In genomic region chr19:11256189-11256588, GRCh38 we compare ENCODE assay signal across 18 cellular contexts. TPM values are rescaled to one million over a fixed set of nuclear protein-coding genes. Genes with fewer than 3 reads are reported as not detected.
DNase-seq lines count a peak whose midpoint lies in the region; ATAC-seq and TF ChIP-seq lines count a peak whose summit lies in the region.
"Had no signal": no experiment of that assay in that cellular context is flagged by ENCODE, and none has a peak within 500 bp of the region (broad histone marks: within the 10 kb centered on the region; RNA-seq: fewer than 3 reads in every experiment).

No MANE protein-coding gene starts in this region.

- no peak overlapping the region for H4K12ac ChIP-seq in trophoblast cell (ENCODE audit: low read depth, low read length)

- H3K79me1 ChIP-seq in trophoblast cell (ENCODE audit: low read length) = no peaks in the 10 kb centered on the region

- H3K27ac ChIP-seq in HEK293 (ENCODE audit: extremely low read depth, low read depth, low read length) = no peak overlapping the region
- peak overlapping the region; percentile 9 for H3K27ac ChIP-seq in colonic mucosa
- H3K27ac ChIP-seq in psoas muscle = peak overlapping the region; percentile 41
- no peak overlapping the region for H3K27ac ChIP-seq in trophoblast cell (ENCODE audit: low read depth, low read length)
- H3K27ac ChIP-seq: HL-60 had no signal

- H2BK12ac ChIP-seq in trophoblast cell (ENCODE audit: low read length) = no peak overlapping the region

- CTCF ChIA-PET in HEK293 (lab: Yijun Ruan, JAX) = interaction anchor here (0.6 to 1.1 kb wide), 5 partner anchors 12 to 185 kb away, joined by 3 read pairs; partner anchors contain the start of genes CCDC159 and TMEM205

- no peak overlapping the region for H3K4ac ChIP-seq in trophoblast cell (ENCODE audit: low read depth, low read length)

- H4K91ac ChIP-seq in trophoblast cell (ENCODE audit: low read depth, low read length) = no peak overlapping the region

- no peak overlapping the region for H2AFZ ChIP-seq in trophoblast cell (ENCODE audit: insufficient read depth, low read length, poor library complexity)

- H3K4me1 ChIP-seq in HEK293 (ENCODE audit: control insufficient read depth, insufficient read depth, low read length) = no peaks in the 10 kb centered on the region
- no peaks in the 10 kb centered on the region for H3K4me1 ChIP-seq in colonic mucosa
- H3K4me1 ChIP-seq in psoas muscle = no peaks in the 10 kb centered on the region
- peaks cover 0 to 4% of the 10 kb centered on the region in 2 experiments for H3K4me1 ChIP-seq in trophoblast cell (ENCODE audit: control insufficient read depth in 1 of 2, insufficient read depth in 2 of 2, low read length in 2 of 2)

- H4K8ac ChIP-seq in trophoblast cell (ENCODE audit: low read depth, low read length) = no peak overlapping the region

- no peak overlapping the region for H3K4me2 ChIP-seq in trophoblast cell (ENCODE audit: low read length)

- no peak overlapping the region for H3K18ac ChIP-seq in trophoblast cell (ENCODE audit: low read length)

- H3K36me3 ChIP-seq in HEK293 (ENCODE audit: control insufficient read depth in 2 of 2, insufficient read depth in 1 of 2, low read length in 2 of 2) (peaks cover 0 to 11% of the 10 kb centered on the region in 2 experiments; a peak in 1 of 3 replicates), colonic mucosa (no peaks in the 10 kb centered on the region), psoas muscle (ENCODE audit: insufficient read depth in 1 of 2, low read depth in 1 of 2) (peaks cover 0 to 13% of the 10 kb centered on the region in 2 donors), trophoblast cell (ENCODE audit: control insufficient read depth in 1 of 2, insufficient read depth in 2 of 2, low read length in 2 of 2) (peaks cover 6 to 8% of the 10 kb centered on the region in 2 experiments)

- H3K27me3 ChIP-seq in colonic mucosa (no peaks in the 10 kb centered on the region), psoas muscle (ENCODE audit: insufficient read depth in 3 of 3, low read length in 2 of 3) (peaks cover 0 to 7% (median 7%) of the 10 kb centered on the region in 3 donors), trophoblast cell (ENCODE audit: insufficient read depth, low read length) (no peaks in the 10 kb centered on the region)

- no peak overlapping the region for H2AK5ac ChIP-seq in trophoblast cell (ENCODE audit: low read length)

- ATAC-seq in left ventricle myocardium superior = peak; percentile 86
- ATAC-seq in psoas muscle = peak in 1 of 4 donors; percentile 36
- ATAC-seq in GM18517 (IDR thresholded peaks at IDR 0.05; ENCODE audit: unreplicated experiment) = no peak

- 0 to 7% (median 3%) methylated on average over 7 of the region's 7 CpGs for WGBS in psoas muscle, 3 donors
- no CpG with 5 or more reads among the region's 7 CpGs for WGBS in trophoblast cell (ENCODE audit: extremely low coverage, insufficient coverage, insufficient read length)

- no peaks in the 10 kb centered on the region for H3K9me3 ChIP-seq in HEK293 (ENCODE audit: control insufficient read depth, insufficient read depth, low read depth, low read length)
- H3K9me3 ChIP-seq in colonic mucosa = no peaks in the 10 kb centered on the region
- no peaks in the 10 kb centered on the region for H3K9me3 ChIP-seq in psoas muscle
- H3K9me3 ChIP-seq in trophoblast cell (ENCODE audit: insufficient read depth, low read depth, low read length) = peaks cover 3% of the 10 kb centered on the region

- intact Hi-C loops in colonic mucosa (cut with DNase I) = no loop called here
- intact Hi-C loops in left ventricle myocardium superior (cut with micrococcal nuclease) = no loop called here
- intact Hi-C loops in psoas muscle (cut with DNase I) = no loop called here

- POLR2A ChIA-PET in HEK293 (lab: Yijun Ruan, JAX) = no interaction called here

- DNase-seq in colonic mucosa (no peak), left ventricle myocardium superior (peak; percentile 74), psoas muscle (peak in 1 of 2 donors; percentile 64), trophoblast cell (no peak), DMS79 treated with DMSO at 0.1 percent for 48 hours (lab: John Stamatoyannopoulos, UW) (no peak), NCI-H82 (lab: John Stamatoyannopoulos, UW) (no peak)
- DNase-seq: activated CD4-positive, alpha-beta T cell treated with anti-CD3 and anti-CD28 coated beads, Interleukin-2, amount 50 U/mL, for 1 hour; activated effector memory CD4-positive, alpha-beta T cell treated with Interleukin-2 at 50 U/mL for 16 hours; H7; hypothalamus; NCI-H526; stimulated activated CD4-positive, alpha-beta T cell treated with anti-CD3 and anti-CD28 coated beads, Interleukin-15, amount 100 ng/mL, for 24 hours had no signal

- no peak overlapping the region for H3K14ac ChIP-seq in trophoblast cell (ENCODE audit: low read length)

- TF ChIP-seq CTCF in HEK293 (tag by site-specific recombination; IDR thresholded peaks at IDR 0.05) = no peak
- TF ChIP-seq CTCF in colonic mucosa (IDR thresholded peaks at IDR 0.05) = no peak
- TF ChIP-seq CTCF in psoas muscle (IDR thresholded peaks at IDR 0.05) = no peak

- H3K9ac ChIP-seq in colonic mucosa (ENCODE audit: low read depth in 2 of 2, low read length in 2 of 2) (no peak overlapping the region), trophoblast cell (ENCODE audit: low read length) (no peak overlapping the region)

- H3K4me3 ChIP-seq in HEK293 (ENCODE audit: low read depth, low read length) = no peak overlapping the region
- no peak overlapping the region for H3K4me3 ChIP-seq in colonic mucosa
- H3K4me3 ChIP-seq in psoas muscle = no peak overlapping the region
- no peak overlapping the region for H3K4me3 ChIP-seq in trophoblast cell (ENCODE audit: low read depth, low read length)

- no peaks in the 10 kb centered on the region for H3K79me2 ChIP-seq in trophoblast cell (ENCODE audit: control insufficient read depth, insufficient read depth, low read length, poor library complexity)

- no peak overlapping the region for H2BK5ac ChIP-seq in trophoblast cell (ENCODE audit: low read depth, low read length, poor library complexity)

- no peak overlapping the region for H2BK120ac ChIP-seq in trophoblast cell (ENCODE audit: insufficient read depth, low read length, poor library complexity)

- no peak overlapping the region for H3K23ac ChIP-seq in trophoblast cell (ENCODE audit: low read length)

TF ChIP-seq in HEK293, 187 proteins besides CTCF, POLR2A, EP300 and RAD21:
- no peak for TF ChIP-seq ZBTB8A (tag by site-specific recombination; IDR thresholded peaks at IDR 0.05)
- TF ChIP-seq ZNF664 (tag by site-specific recombination; IDR thresholded peaks at IDR 0.05) = peak; percentile 83

RNA-seq across cellular contexts. Expression of gene DOCK6, which starts 6.1 kb away (rescaled TPM):
- total RNA-seq in colonic mucosa = 10 to 100 TPM; 45.9 to 86.0 TPM
- 39.6 TPM for total RNA-seq in left ventricle myocardium superior
- 10 to 100 TPM; 14.5 to 27.1 (median 17.8) TPM for total RNA-seq in psoas muscle
- polyA plus RNA-seq in psoas muscle = 10 to 100 TPM in 2 of 3 donors, 1 to 10 TPM in 1; 8.7 to 16.0 (median 11.4) TPM
- polyA plus RNA-seq in trophoblast cell (2013) = 15.6 and 16.3 TPM in 2 replicates

RNA-seq across cellular contexts. Expression of gene ANGPTL8, which starts 16.8 kb away (rescaled TPM):
- total RNA-seq in colonic mucosa (not detected), left ventricle myocardium superior (not detected), psoas muscle (under 1 TPM in 2 of 4 donors, not detected in 2; 0.48 to 0.49 TPM)
- 10 to 100 TPM in 1 of 3 donors, under 1 TPM in 2; 0.08 to 14.6 (median 0.15) TPM for polyA plus RNA-seq in psoas muscle
- not detected in 2 replicates for polyA plus RNA-seq in trophoblast cell (2013)
- total RNA-seq: G401, H7, osteocyte, temporal lobe had no signal

RNA-seq across cellular contexts. Expression of gene TSPAN16, which starts 39.8 kb away (rescaled TPM):
- not detected for total RNA-seq in colonic mucosa
- total RNA-seq in left ventricle myocardium superior = not detected
- not detected for total RNA-seq in psoas muscle
- polyA plus RNA-seq in psoas muscle = not detected
- polyA plus RNA-seq in trophoblast cell (2013) = not detected in 2 replicates
- total RNA-seq: G401, H7, osteocyte, temporal lobe had no signal

RNA-seq across cellular contexts. Expression of gene KANK2, which starts 58.8 kb away (rescaled TPM):
- total RNA-seq in colonic mucosa (10 to 100 TPM; 44.1 to 87.8 TPM), left ventricle myocardium superior (471 TPM), psoas muscle (100 to 1,000 TPM in 1 of 4 donors, 10 to 100 TPM in 3; 44.0 to 103 (median 68.0) TPM)
- polyA plus RNA-seq in psoas muscle = 10 to 100 TPM; 23.7 to 29.9 (median 25.8) TPM
- 35.1 and 36.6 TPM in 2 replicates for polyA plus RNA-seq in trophoblast cell (2013)

Comparison
In these comparisons a context has a peak if more than half of its experiments do, and no peak if none do; other contexts are left out.
1. H3K27ac ChIP-seq: peak in colonic mucosa (single experiment) and psoas muscle (single experiment); none in HEK293 (single experiment) and trophoblast cell (single experiment).